ENCODE assay signal across 1 cellular context in the genomic region with DNA sequence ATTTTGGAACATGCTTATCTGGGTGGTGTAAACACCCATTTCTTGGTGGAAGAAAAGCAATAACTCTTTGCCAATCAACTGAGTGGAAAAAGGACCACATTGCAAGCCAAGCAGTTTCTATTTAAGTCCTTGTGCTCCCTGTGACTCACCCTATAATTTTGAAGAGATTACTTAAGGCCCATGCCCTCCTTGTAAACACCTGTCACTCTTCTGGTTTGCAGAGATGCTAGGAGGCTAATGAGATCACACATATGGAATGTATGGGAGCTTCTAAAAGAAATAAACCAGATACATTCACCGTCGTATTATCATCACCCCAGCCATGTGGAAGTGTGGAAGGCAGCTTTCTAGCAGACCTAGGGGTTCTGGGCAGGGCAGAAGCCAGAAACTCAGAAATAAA.
TF ChIP-seq lines count a peak whose summit lies in the region.

No MANE protein-coding gene starts in this region.

TF ChIP-seq in SK-N-SH, 30 proteins besides CTCF, POLR2A, EP300 and RAD21 (continued from another document):
- no peak for TF ChIP-seq IRF3 (IDR thresholded peaks at IDR 0.05; ENCODE audit: low read depth, low read length)
- TF ChIP-seq, protein P1, sequence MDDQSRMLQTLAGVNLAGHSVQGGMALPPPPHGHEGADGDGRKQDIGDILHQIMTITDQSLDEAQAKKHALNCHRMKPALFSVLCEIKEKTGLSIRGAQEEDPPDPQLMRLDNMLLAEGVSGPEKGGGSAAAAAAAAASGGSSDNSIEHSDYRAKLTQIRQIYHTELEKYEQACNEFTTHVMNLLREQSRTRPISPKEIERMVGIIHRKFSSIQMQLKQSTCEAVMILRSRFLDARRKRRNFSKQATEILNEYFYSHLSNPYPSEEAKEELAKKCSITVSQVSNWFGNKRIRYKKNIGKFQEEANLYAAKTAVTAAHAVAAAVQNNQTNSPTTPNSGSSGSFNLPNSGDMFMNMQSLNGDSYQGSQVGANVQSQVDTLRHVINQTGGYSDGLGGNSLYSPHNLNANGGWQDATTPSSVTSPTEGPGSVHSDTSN (IDR thresholded peaks at IDR 0.05) = no peak
- no peak for TF ChIP-seq RXRA (IDR thresholded peaks at IDR 0.05; ENCODE audit: borderline replicate concordance, low read depth)
